In the genomic region with DNA sequence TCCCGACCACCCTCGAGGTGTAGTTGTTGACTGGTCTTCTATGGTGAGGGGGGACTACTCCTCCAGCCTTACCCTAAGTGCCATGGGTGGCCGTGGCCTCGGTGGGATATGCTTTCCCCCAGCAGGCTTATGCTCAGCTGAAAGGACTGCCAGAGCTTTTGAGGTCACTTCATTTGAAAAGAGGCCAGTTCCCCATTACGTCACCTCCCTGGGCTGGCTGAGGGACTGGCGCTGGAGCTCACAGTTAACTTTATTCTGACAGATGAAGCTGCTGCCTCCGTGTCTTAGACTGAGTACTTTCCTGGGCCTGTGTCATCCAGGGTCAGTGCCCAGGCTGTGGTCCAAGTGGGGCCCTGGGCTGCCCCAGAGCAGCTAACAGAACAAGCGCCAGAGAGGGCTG, we compare ENCODE assay signal across 13 cellular contexts. TPM values are rescaled to one million over a fixed set of nuclear protein-coding genes. Genes with fewer than 3 reads are reported as not detected.
DNase-seq lines count a peak whose midpoint lies in the region; ATAC-seq and TF ChIP-seq lines count a peak whose summit lies in the region.
"Had no signal": no experiment of that assay in that cellular context is flagged by ENCODE, and none has a peak within 500 bp of the region (broad histone marks: within the 10 kb centered on the region; RNA-seq: fewer than 3 reads in every experiment).

No MANE protein-coding gene starts in this region.

- no peaks in the 10 kb centered on the region for H3K9me3 ChIP-seq in skeletal muscle tissue (ENCODE audit: control insufficient read depth in 3 of 3, low read length in 3 of 3)

- no peaks in the 10 kb centered on the region for H3K27me3 ChIP-seq in skeletal muscle tissue (ENCODE audit: control insufficient read depth in 3 of 3, insufficient read depth in 3 of 3, low read length in 3 of 3)

- no peaks in the 10 kb centered on the region for H3K36me3 ChIP-seq in skeletal muscle tissue (ENCODE audit: control insufficient read depth in 3 of 3, insufficient read depth in 3 of 3, low read length in 3 of 3)

- H3K4me1 ChIP-seq in skeletal muscle tissue (ENCODE audit: control insufficient read depth in 3 of 3, insufficient read depth in 3 of 3, low read length in 3 of 3) = peaks cover 17 to 31% (median 26%) of the 10 kb centered on the region in 3 donors

- H3K4me3 ChIP-seq in cardiac fibroblast (replicated peaks in 1 of 2; ENCODE audit: low read depth in 2 of 2, low read length in 2 of 2) = no peak overlapping the region
- no peak overlapping the region for H3K4me3 ChIP-seq in skeletal muscle tissue (ENCODE audit: low read length in 3 of 3)

- no peak for TF ChIP-seq CTCF in cardiac fibroblast (IDR thresholded peaks at IDR 0.05; ENCODE audit: low read depth, low read length)

- DNase-seq in HCEC 1CT (peak; percentile 46), cardiac fibroblast (ENCODE audit: low read depth in 2 of 2) (peak; percentile 54 to 69), kidney glomerular epithelial cell (lab: John Stamatoyannopoulos, UW) (peak; percentile 1), middle frontal gyrus (ENCODE audit: extremely low spot score, low spot score) (no peak)
- no peak for DNase-seq in activated CD4-positive, alpha-beta T cell treated with anti-CD3 and anti-CD28 coated beads for 1 hour
- DNase-seq: activated naive CD4-positive, alpha-beta T cell treated with anti-CD3 and anti-CD28 coated beads for 36 hours; CD8-positive, alpha-beta T cell; effector CD4-positive, alpha-beta T cell; NCI-H2171; occipital lobe had no signal

- ATAC-seq in HG02798 (IDR thresholded peaks at IDR 0.05; ENCODE audit: poor library complexity, unreplicated experiment) = no peak
- no peak for ATAC-seq in GM19395 (IDR thresholded peaks at IDR 0.05; ENCODE audit: unreplicated experiment)
- ATAC-seq: CD8-positive, alpha-beta T cell had no signal

- peak overlapping the region in 2 of 3 donors; percentile 63 to 66 for H3K9ac ChIP-seq in skeletal muscle tissue (ENCODE audit: low read depth in 1 of 3, low read length in 3 of 3)

- no peak overlapping the region for H3K27ac ChIP-seq in skeletal muscle tissue (ENCODE audit: low read depth, low read length)

RNA-seq across cellular contexts. Expression of gene PCMTD2, which starts 42.8 kb away (rescaled TPM):
- 36.5 TPM for total RNA-seq in skeletal muscle tissue

RNA-seq across cellular contexts. Expression of gene MYT1, which starts 48.5 kb away (rescaled TPM):
- not detected for total RNA-seq in skeletal muscle tissue
- total RNA-seq: CD8-positive, alpha-beta T cell had no signal

Comparison
In these comparisons a context has a peak if more than half of its experiments do, and no peak if none do; other contexts are left out.
1. DNase-seq: peak in HCEC 1CT (single experiment), cardiac fibroblast (2 of 2) and kidney glomerular epithelial cell (single experiment); none in activated CD4-positive, alpha-beta T cell treated with anti-CD3 and anti-CD28 coated beads for 1 hour (single experiment) and middle frontal gyrus (single experiment).